In genomic region chr5:43227655-43228054, GRCh38 we compare ENCODE assay signal across 9 cellular contexts. TPM values are rescaled to one million over a fixed set of nuclear protein-coding genes. Genes with fewer than 3 reads are reported as not detected.
DNase-seq lines count a peak whose midpoint lies in the region; ATAC-seq, FAIRE-seq and TF ChIP-seq lines count a peak whose summit lies in the region.
"Had no signal": no experiment of that assay in that cellular context is flagged by ENCODE, and none has a peak within 500 bp of the region (broad histone marks: within the 10 kb centered on the region; RNA-seq: fewer than 3 reads in every experiment).

No MANE protein-coding gene starts in this region.

- in situ Hi-C loops in HepG2 (cut with HindIII; ENCODE audit: extremely low pct_ligation_motif_present, low pct_unique_long_range_greater_than_20kb) = loop anchor here (5.0 kb wide), 1 partner anchor 160 kb away; no protein-coding TSS in a partner anchor

- no peak for TF ChIP-seq POLR2A in HepG2 (IDR thresholded peaks at IDR 0.05; ENCODE audit: insufficient read depth in 1 of 2, low read depth in 2 of 2, low read length in 2 of 2)

- H3K27me3 ChIP-seq in Caco-2 (replicated peaks; ENCODE audit: control insufficient read depth, insufficient read depth, low read length) (no peaks in the 10 kb centered on the region), adipocyte (replicated peaks; ENCODE audit: control insufficient read depth, insufficient read depth, low read length) (no peaks in the 10 kb centered on the region), HepG2 (ENCODE audit: control insufficient read depth in 1 of 2, insufficient read depth in 2 of 2, low read length in 2 of 2) (no peaks in the 10 kb centered on the region; a peak in 1 of 5 replicates)

- H3K4me2 ChIP-seq in HepG2 (ENCODE audit: low read depth, low read length) = no peak overlapping the region

- POLR2A ChIA-PET in Caco-2 (lab: Charles Lee) = no interaction called here
- POLR2A ChIA-PET in HepG2 (lab: Yijun Ruan, JAX) = no interaction called here

- H3K4me1 Mint-ChIP-seq in Caco-2 (ENCODE audit: low read depth, unreplicated experiment) = no peaks in the 10 kb centered on the region
- H3K4me1 Mint-ChIP-seq: activated naive CD8-positive, alpha-beta T cell treated with anti-CD3 and anti-CD28 coated beads, Interleukin-2, amount 10 ng/mL, durations not matched to agents 7 days and 5 days had no signal

- H3K36me3 Mint-ChIP-seq in Caco-2 (ENCODE audit: insufficient read depth, unreplicated experiment) = no peaks in the 10 kb centered on the region
- H3K36me3 Mint-ChIP-seq: activated naive CD8-positive, alpha-beta T cell treated with anti-CD3 and anti-CD28 coated beads, Interleukin-2, amount 10 ng/mL, durations not matched to agents 7 days and 5 days had no signal

- no peak overlapping the region for H3K4me3 Mint-ChIP-seq in Caco-2 (ENCODE audit: unreplicated experiment)
- H3K4me3 Mint-ChIP-seq: activated naive CD8-positive, alpha-beta T cell treated with anti-CD3 and anti-CD28 coated beads, Interleukin-2, amount 10 ng/mL, durations not matched to agents 7 days and 5 days had no signal

- no peaks in the 10 kb centered on the region for H3K9me3 Mint-ChIP-seq in Caco-2 (ENCODE audit: unreplicated experiment)
- H3K9me3 Mint-ChIP-seq: activated naive CD8-positive, alpha-beta T cell treated with anti-CD3 and anti-CD28 coated beads, Interleukin-2, amount 10 ng/mL, durations not matched to agents 7 days and 5 days had no signal

- no peaks in the 10 kb centered on the region for H4K20me1 ChIP-seq in HepG2 (ENCODE audit: insufficient read depth, low read length)

- DNase-seq in Caco-2 = peak in 1 of 2 experiments; percentile 43
- peak; percentile 24 for DNase-seq in HFF-Myc (ENCODE audit: extremely low read depth, low read depth)
- peak; percentile 53 for DNase-seq in adipocyte (ENCODE audit: low read depth)
- peak; percentile 46 for DNase-seq in HepG2 (ENCODE audit: low spot score)
- DNase-seq in activated T-cell treated with anti-CD3 and anti-CD28 coated beads, Interleukin-2, amount 50 U/mL, for 48 hours = no peak
- no peak for DNase-seq in caudate nucleus (lab: John Stamatoyannopoulos, UW)
- DNase-seq in NCI-H510A treated with DMSO at 0.1 percent for 48 hours (lab: John Stamatoyannopoulos, UW) = no peak
- DNase-seq: activated naive CD8-positive, alpha-beta T cell treated with anti-CD3 and anti-CD28 coated beads, Interleukin-2, amount 10 ng/mL, durations not matched to agents 7 days and 5 days had no signal

- no peak for FAIRE-seq in HepG2 (lab: Jason Lieb, UNC)

- TF ChIP-seq RAD21 in HepG2 (CRISPR knock-in tag; IDR thresholded peaks at IDR 0.05) = no peak

- H3K27ac Mint-ChIP-seq in Caco-2 (ENCODE audit: unreplicated experiment) = no peak overlapping the region
- H3K27ac Mint-ChIP-seq: activated naive CD8-positive, alpha-beta T cell treated with anti-CD3 and anti-CD28 coated beads, Interleukin-2, amount 10 ng/mL, durations not matched to agents 7 days and 5 days had no signal

- no peaks in the 10 kb centered on the region for H3K79me2 ChIP-seq in HepG2 (ENCODE audit: insufficient read depth, low read length)

- H3K4me3 ChIP-seq in Caco-2 (ENCODE audit: low read depth, low read length) (no peak overlapping the region), HFF-Myc (replicated peaks; ENCODE audit: low read depth, low read length) (no peak overlapping the region), adipocyte (ENCODE audit: low read length) (no peak overlapping the region), HepG2 (replicated peaks in 1 of 3; ENCODE audit: insufficient read depth in 1 of 3, low read depth in 2 of 3, low read length in 3 of 3) (no peak overlapping the region)

- H3K27ac ChIP-seq in HepG2 (ENCODE audit: extremely low read length, insufficient read depth, low read length) (no peak overlapping the region), caudate nucleus (ENCODE audit: low read depth, low read length) (no peak overlapping the region)

- H3K4me1 ChIP-seq in Caco-2 (no peaks in the 10 kb centered on the region), adipocyte (ENCODE audit: control insufficient read depth, insufficient read depth, low read length) (no peaks in the 10 kb centered on the region), HepG2 (ENCODE audit: insufficient read depth, low read length) (no peaks in the 10 kb centered on the region)

- CTCF ChIA-PET in Caco-2 (lab: Charles Lee) (no interaction called here), HepG2 (lab: Yijun Ruan, JAX; ENCODE audit: low intra/inter-chr PET ratio, low total read pairs) (interaction anchor here (0.6 to 2.1 kb wide), 2 partner anchors 122 to 162 kb away, joined by 3 to 23 read pairs; no protein-coding TSS in a partner anchor)

- no peak overlapping the region for H3K9ac ChIP-seq in adipocyte (ENCODE audit: low read length)
- no peak overlapping the region for H3K9ac ChIP-seq in HepG2 (ENCODE audit: insufficient read depth, low read depth, low read length)

- ATAC-seq in HepG2 = peak; percentile 41; the same call in 1 of the 3 replicates
- ATAC-seq in HG03025 (IDR thresholded peaks at IDR 0.05; ENCODE audit: low FRiP score, unreplicated experiment) = no peak

- H3K9me3 ChIP-seq in Caco-2 = no peaks in the 10 kb centered on the region
- no peaks in the 10 kb centered on the region for H3K9me3 ChIP-seq in adipocyte (ENCODE audit: control insufficient read depth, low read length)
- H3K9me3 ChIP-seq in HepG2 (ENCODE audit: low read length) = no peaks in the 10 kb centered on the region

- no TSS peak for BruUV-seq in Caco-2 (replicated peaks; lab: Mats Ljungman, UMichigan)
- no TSS peak for BruUV-seq in HepG2 (replicated peaks; lab: Mats Ljungman, UMichigan)

- no peaks in the 10 kb centered on the region for H3K27me3 Mint-ChIP-seq in Caco-2 (ENCODE audit: insufficient read depth, unreplicated experiment)
- H3K27me3 Mint-ChIP-seq: activated naive CD8-positive, alpha-beta T cell treated with anti-CD3 and anti-CD28 coated beads, Interleukin-2, amount 10 ng/mL, durations not matched to agents 7 days and 5 days had no signal

- WGBS in HepG2 (ENCODE audit: low lambda C conversion rate) = 0% methylated on average over 1 of the region's 1 CpG

- H3K36me3 ChIP-seq in Caco-2 (ENCODE audit: control insufficient read depth, insufficient read depth, low read length) (no peaks in the 10 kb centered on the region), adipocyte (ENCODE audit: control insufficient read depth, insufficient read depth, low read length, severe bottlenecking) (no peaks in the 10 kb centered on the region), HepG2 (replicated peaks in 1 of 2; ENCODE audit: control insufficient read depth in 1 of 2, insufficient read depth in 2 of 2, low read length in 2 of 2) (no peaks in the 10 kb centered on the region)

- intact Hi-C loops in Caco-2 (cut with micrococcal nuclease; ENCODE audit: unreplicated experiment) (loop anchor here (1.0 to 5.0 kb wide), 4 partner anchors 65 to 255 kb away; partner anchors contain the start of gene TMEM267), HepG2 (cut with micrococcal nuclease; ENCODE audit: unreplicated experiment) (loop anchor here (1.0 to 5.0 kb wide), 4 partner anchors 79 to 1545 kb away; no protein-coding TSS in a partner anchor)

- TF ChIP-seq CTCF in Caco-2 (IDR thresholded peaks at IDR 0.05; ENCODE audit: insufficient read depth in 1 of 2, low read depth in 1 of 2, low read length in 1 of 2, severe bottlenecking in 1 of 2, unreplicated experiment in 1 of 2) = peak; percentile 52 to 67
- peak; percentile 31 for TF ChIP-seq CTCF in HFF-Myc (IDR thresholded peaks at IDR 0.05; ENCODE audit: low read depth, low read length, missing control alignments)
- TF ChIP-seq CTCF in HepG2 (CRISPR knock-in tag; IDR thresholded peaks at IDR 0.05) = peak; percentile 44

- H2AFZ ChIP-seq in HepG2 (ENCODE audit: low read length) = no peak overlapping the region

- no peak for TF ChIP-seq EP300 in HepG2 (IDR thresholded peaks at IDR 0.05; ENCODE audit: low read depth in 2 of 2, low read length in 2 of 2)
- no peak for TF ChIP-seq EP300 in HepG2 (CRISPR knock-in tag; IDR thresholded peaks at IDR 0.05; ENCODE audit: borderline replicate concordance)

TF ChIP-seq in HepG2, 621 proteins besides CTCF, POLR2A, EP300 and RAD21 (continues in another document):
- TF ChIP-seq ZNF446 (CRISPR knock-in tag; IDR thresholded peaks at IDR 0.05) = no peak
- TF ChIP-seq ZBTB8A (CRISPR knock-in tag; IDR thresholded peaks at IDR 0.05; ENCODE audit: borderline replicate concordance, low read depth) = no peak

RNA-seq across cellular contexts. Expression of gene NIM1K, which starts 35.6 kb away (rescaled TPM):
- 0.14 TPM in 1 of 2 replicates, not detected in the other for total RNA-seq in Caco-2 (2022)
- 0.21 TPM in 1 of 2 replicates, not detected in the other for total RNA-seq in HepG2 (2016; rRNA removed; fragmentation: Illumina TruSeq; extraction: Trizol)
- not detected in 2 replicates for total RNA-seq in HepG2 (2016; cell fraction: cytosol; rRNA removed; fragmentation: Illumina TruSeq; extraction: Trizol; ENCODE audit: low read depth)
- not detected in 2 replicates for total RNA-seq in HepG2 (2016; cell fraction: insoluble cytoplasmic fraction; rRNA removed; fragmentation: Illumina TruSeq; extraction: Trizol)
- total RNA-seq in HepG2 (2016; cell fraction: membrane; rRNA removed; fragmentation: Illumina TruSeq; extraction: Trizol) = not detected in 2 replicates
- total RNA-seq in HepG2 (2016; cell fraction: nucleus; rRNA removed; fragmentation: Illumina TruSeq; extraction: Trizol) = not detected in 2 replicates
- polyA plus RNA-seq in HepG2 (2011; rRNA removed) = 0.04 TPM in 1 of 2 replicates, not detected in the other
- polyA plus RNA-seq in HepG2 (2011; cell fraction: cytosol; rRNA removed) = 0.01 TPM in 1 of 2 replicates, not detected in the other
- polyA plus RNA-seq in HepG2 (2011; cell fraction: nucleus; rRNA removed) = 0.12 TPM in 1 of 2 replicates, not detected in the other
- not detected in 2 replicates for polyA plus RNA-seq in HepG2 (2012)
- not detected in 2 replicates for polyA plus RNA-seq in HepG2 (2016; cell fraction: cytosol; fragmentation: Illumina TruSeq; extraction: Trizol; ENCODE audit: low read depth)
- polyA plus RNA-seq in HepG2 (2016; cell fraction: insoluble cytoplasmic fraction; fragmentation: Illumina TruSeq; extraction: Trizol; ENCODE audit: low read depth) = not detected in 2 replicates
- not detected in 2 replicates for polyA plus RNA-seq in HepG2 (2016; cell fraction: membrane; fragmentation: Illumina TruSeq; extraction: Trizol; ENCODE audit: low read depth)
- not detected in 2 replicates for polyA plus RNA-seq in HepG2 (2016; cell fraction: nucleus; fragmentation: Illumina TruSeq; extraction: Trizol; ENCODE audit: insufficient read depth, low read depth)
- 0.08 and 0.30 TPM in 2 replicates for polyA minus RNA-seq in HepG2 (2011; rRNA and poly(A)+ RNA removed; ENCODE audit: low replicate concordance)
- not detected in 2 replicates for polyA minus RNA-seq in HepG2 (2011; cell fraction: cytosol; rRNA and poly(A)+ RNA removed)
- polyA minus RNA-seq in HepG2 (2011; cell fraction: nucleus; rRNA and poly(A)+ RNA removed) = 0.37 and 0.39 TPM in 2 replicates

Comparison
In these comparisons a context has a peak if more than half of its experiments do, and no peak if none do; other contexts are left out.
1. DNase-seq: peak in HFF-Myc (single experiment), adipocyte (single experiment) and HepG2 (single experiment); none in activated T-cell treated with anti-CD3 and anti-CD28 coated beads, Interleukin-2, amount 50 U/mL, for 48 hours (0 of 2), caudate nucleus (0 of 61) and NCI-H510A treated with DMSO at 0.1 percent for 48 hours (single experiment).
2. Peak in every context shown above with its lines, with median percentiles within 50 percentile points of each other: CTCF ChIP-seq.